ENCODE assay signal across 9 cellular contexts in the genomic region with DNA sequence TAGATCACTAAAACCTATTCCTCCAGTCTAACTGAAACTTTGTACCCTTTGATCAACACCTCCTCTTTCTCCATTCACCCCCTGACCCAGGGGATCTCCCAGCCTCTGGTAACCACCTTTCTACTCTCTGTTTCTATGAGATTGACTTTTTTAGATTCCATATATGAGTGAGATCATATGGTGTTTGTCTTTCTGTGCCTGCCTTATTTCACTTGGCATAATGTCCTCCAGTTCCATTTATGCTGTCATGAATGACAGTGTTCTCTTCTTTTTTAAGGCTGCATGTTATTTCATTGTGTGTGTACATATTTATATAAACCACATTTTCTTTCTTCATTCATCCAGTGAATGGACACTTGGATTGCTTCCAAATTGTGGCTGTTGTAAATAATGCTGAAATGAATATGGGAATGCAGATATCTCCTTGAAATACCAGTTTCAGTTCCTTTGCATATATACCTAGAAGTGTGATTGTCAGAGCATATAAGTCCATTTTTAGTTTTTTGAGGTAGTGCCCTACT. TPM values are rescaled to one million over a fixed set of nuclear protein-coding genes. Genes with fewer than 3 reads are reported as not detected.
DNase-seq lines count a peak whose midpoint lies in the region; ATAC-seq lines count a peak whose summit lies in the region.
"Had no signal": no experiment of that assay in that cellular context is flagged by ENCODE, and none has a peak within 500 bp of the region (broad histone marks: within the 10 kb centered on the region; RNA-seq: fewer than 3 reads in every experiment).

No MANE protein-coding gene starts in this region.

- ATAC-seq in HG02798 (IDR thresholded peaks at IDR 0.05; ENCODE audit: poor library complexity, unreplicated experiment) = peak; percentile 87
- ATAC-seq in stimulated activated naive CD8-positive, alpha-beta T cell treated with anti-CD3 and anti-CD28 coated beads, Interleukin-15, Interleukin-2, amounts not matched to agents 100 U/mL and 50 U/mL, for 24 hours = peak; percentile 94
- ATAC-seq: naive thymus-derived CD4-positive, alpha-beta T cell had no signal

- DNase-seq in stimulated activated CD4-positive, alpha-beta T cell treated with anti-CD3 and anti-CD28 coated beads, Interleukin-12 subunit alpha, Interleukin-12 subunit beta, amount 100 ng/mL, for 48 hours (ENCODE audit: low read depth in 2 of 3, low spot score in 1 of 3) = peak; percentile 32 to 48 (median 38)
- DNase-seq in stimulated activated CD4-positive, alpha-beta T cell treated with anti-CD3 and anti-CD28 coated beads, Interleukin-4, amount 100 ng/mL, for 1 hour = no peak
- DNase-seq in RPMI7951 (ENCODE audit: low read depth) (peak; percentile 7), iPS-NIHi11 (ENCODE audit: low spot score) (no peak), NCI-H524 (lab: John Stamatoyannopoulos, UW) (no peak)
- DNase-seq in stimulated activated naive CD8-positive, alpha-beta T cell treated with anti-CD3 and anti-CD28 coated beads, Interleukin-15, Interleukin-2, amounts not matched to agents 100 U/mL and 50 U/mL, for 24 hours = peak; percentile 47
- DNase-seq in NK-92 treated with Interleukin-12 subunit alpha and Interleukin-12 subunit beta, amount 100 ng/mL, for 24 hours (lab: John Stamatoyannopoulos, UW) = no peak

RNA-seq across cellular contexts. Expression of gene DHX35, which starts 57.7 kb away (rescaled TPM):
- 13.4 and 14.5 TPM in 2 replicates for total RNA-seq in RPMI7951 (2014; rRNA removed; shearing (Covaris generic))

Comparison
In these comparisons a context has a peak if more than half of its experiments do, and no peak if none do; other contexts are left out.
1. DNase-seq: peak in stimulated activated CD4-positive, alpha-beta T cell treated with anti-CD3 and anti-CD28 coated beads, Interleukin-12 subunit alpha, Interleukin-12 subunit beta, amount 100 ng/mL, for 48 hours (3 of 3), RPMI7951 (single experiment) and stimulated activated naive CD8-positive, alpha-beta T cell treated with anti-CD3 and anti-CD28 coated beads, Interleukin-15, Interleukin-2, amounts not matched to agents 100 U/mL and 50 U/mL, for 24 hours (single experiment); none in stimulated activated CD4-positive, alpha-beta T cell treated with anti-CD3 and anti-CD28 coated beads, Interleukin-4, amount 100 ng/mL, for 1 hour (single experiment), iPS-NIHi11 (single experiment), NCI-H524 (0 of 2) and NK-92 treated with Interleukin-12 subunit alpha and Interleukin-12 subunit beta, amount 100 ng/mL, for 24 hours (single experiment).